ENCODE assay signal across 11 cellular contexts in the genomic region with DNA sequence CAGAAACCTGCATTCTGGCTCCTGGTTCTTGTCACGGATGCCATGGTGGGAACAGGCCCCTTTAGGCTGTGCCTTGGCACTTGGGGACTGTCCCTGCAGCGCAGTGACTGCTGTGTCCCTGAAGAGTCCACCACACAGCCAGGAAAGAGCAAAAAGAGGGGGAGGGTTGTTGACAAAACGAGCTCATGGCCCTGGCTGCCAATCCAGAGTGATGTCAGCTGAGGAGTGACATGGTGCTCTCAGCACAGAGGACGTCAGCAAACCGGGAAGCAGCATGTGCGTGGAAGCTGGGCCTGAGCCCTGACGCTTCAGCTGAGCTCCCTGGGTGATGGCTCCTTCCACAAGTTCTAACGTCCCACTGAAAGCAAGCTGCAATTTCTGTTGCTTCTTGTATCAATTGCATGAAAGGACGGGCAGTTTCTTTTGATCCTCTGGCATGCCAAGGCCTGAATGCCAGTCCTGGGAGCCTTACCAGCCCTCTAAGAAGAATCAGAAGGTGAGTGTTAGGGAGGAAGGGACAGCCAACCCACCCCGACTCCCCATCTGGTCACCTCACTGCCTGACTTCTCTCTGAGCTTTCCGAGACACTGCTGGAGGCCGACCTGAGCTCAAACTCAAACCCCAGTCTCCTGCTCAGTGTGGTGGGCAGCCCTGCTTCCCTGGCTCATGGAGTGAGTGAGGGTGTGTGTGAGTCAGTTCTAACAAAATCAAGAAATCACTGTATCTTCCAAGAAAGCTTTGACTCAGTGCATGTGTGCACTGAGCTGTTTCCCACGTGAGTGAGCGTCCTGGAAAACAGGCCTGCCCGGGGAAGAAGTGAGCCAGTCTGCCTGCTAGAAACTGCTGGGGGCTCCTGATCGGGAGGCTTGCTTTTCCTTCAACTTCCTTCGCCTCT. TPM values are rescaled to one million over a fixed set of nuclear protein-coding genes. Genes with fewer than 3 reads are reported as not detected.
A peak's percentile ranks its signal among the peaks of the same experiment; 100 is the strongest.
DNase-seq lines count a peak whose midpoint lies in the region; ATAC-seq and TF ChIP-seq lines count a peak whose summit lies in the region.
"Had no signal": no experiment of that assay in that cellular context is flagged by ENCODE, and none has a peak within 500 bp of the region (broad histone marks: within the 10 kb centered on the region; RNA-seq: fewer than 3 reads in every experiment).

No MANE protein-coding gene starts in this region.

- DNase-seq in HK-2 (ENCODE audit: unreplicated experiment) (peak; percentile 49), adipocyte (ENCODE audit: low read depth) (peak; percentile 40), heart right ventricle (peak in 1 of 2 donors; percentile 25), retinal pigment epithelial cell (ENCODE audit: low read depth) (peak; percentile 18), GM10266 (ENCODE audit: extremely low spot score) (no peak)
- no peak for DNase-seq in stimulated activated CD4-positive, alpha-beta T cell treated with anti-CD3 and anti-CD28 coated beads, Interleukin-15, amount 100 ng/mL, for 24 hours

- ATAC-seq in heart right ventricle = peak in 6 of 8 donors; percentile 69 to 89 (median 75)
- no peak for ATAC-seq in HG03097 (IDR thresholded peaks at IDR 0.05; ENCODE audit: low FRiP score, unreplicated experiment)
- no peak for ATAC-seq in HG03432 (IDR thresholded peaks at IDR 0.05; ENCODE audit: unreplicated experiment)
- ATAC-seq: GM12878; natural killer cell treated with Interleukin-12 subunit alpha and Interleukin-12 subunit beta and Interleukin-15 and Interleukin-18, amount 100 ng/mL, for 72 hours had no signal

- peak overlapping the region; percentile 40 for H3K9ac ChIP-seq in adipocyte (ENCODE audit: low read length)

- H3K9me3 ChIP-seq in adipocyte (ENCODE audit: control insufficient read depth, low read length) (no peaks in the 10 kb centered on the region), heart right ventricle (no peaks in the 10 kb centered on the region)

- 53 to 54% methylated on average over 17 of the region's 17 CpGs for WGBS in heart right ventricle, 2 donors

- no peaks in the 10 kb centered on the region for H3K27me3 ChIP-seq in adipocyte (replicated peaks; ENCODE audit: control insufficient read depth, insufficient read depth, low read length)
- peaks cover 0 to 11% (median 0%) of the 10 kb centered on the region in 7 donors for H3K27me3 ChIP-seq in heart right ventricle

- intact Hi-C loops in heart right ventricle (cut with DNase I) = loop anchor here in 3 of 10 donors (5.0 to 10.0 kb wide), 3 partner anchors 36 to 838 kb away; partner anchors contain the start of gene STH (in 1 of the 3)

- no peak overlapping the region for H3K27ac ChIP-seq in heart right ventricle
- H3K27ac ChIP-seq: VCaP had no signal

- no peaks in the 10 kb centered on the region for H3K36me3 ChIP-seq in adipocyte (ENCODE audit: control insufficient read depth, insufficient read depth, low read length, severe bottlenecking)
- H3K36me3 ChIP-seq in heart right ventricle = no peaks in the 10 kb centered on the region

- H3K4me3 ChIP-seq in adipocyte (ENCODE audit: low read length) = no peak overlapping the region
- no peak overlapping the region for H3K4me3 ChIP-seq in heart right ventricle
- no peak overlapping the region for H3K4me3 ChIP-seq in retinal pigment epithelial cell (ENCODE audit: low read length)
- H3K4me3 ChIP-seq: GM12878 had no signal

- H3K4me1 ChIP-seq in adipocyte (ENCODE audit: control insufficient read depth, insufficient read depth, low read length) (peaks cover 27% of the 10 kb centered on the region), heart right ventricle (peaks cover 0 to 6% (median 0%) of the 10 kb centered on the region in 9 donors)

- TF ChIP-seq CTCF in heart right ventricle (IDR thresholded peaks at IDR 0.05) (no peak), retinal pigment epithelial cell (conservative IDR thresholded peaks at IDR 0.05; ENCODE audit: low read depth, low read length) (no peak), GM10266 (IDR thresholded peaks at IDR 0.05; ENCODE audit: control insufficient read depth, insufficient read depth, low read depth, missing control alignments) (no peak)

RNA-seq across cellular contexts. Expression of gene WNT3, which starts 14.7 kb away (rescaled TPM):
- 1 to 10 TPM in 6 of 10 donors, under 1 TPM in 4; 0.83 to 3.7 (median 1.5) TPM for total RNA-seq in heart right ventricle
- polyA plus RNA-seq in heart right ventricle = under 1 TPM; 0.66 to 0.72 TPM
- total RNA-seq: GM12878 had no signal

RNA-seq across cellular contexts. Expression of gene WNT9B, which starts 18.2 kb away (rescaled TPM):
- total RNA-seq in heart right ventricle = 1 to 10 TPM in 1 of 10 donors, under 1 TPM in 9; 0.18 to 2.4 (median 0.35) TPM
- under 1 TPM; 0.19 to 0.51 TPM for polyA plus RNA-seq in heart right ventricle
- total RNA-seq: GM12878; natural killer cell treated with Interleukin-12 subunit alpha and Interleukin-12 subunit beta and Interleukin-15 and Interleukin-18, amount 100 ng/mL, for 72 hours had no signal
- polyA plus RNA-seq: GM12878 had no signal

Comparison
In these comparisons a context has a peak if more than half of its experiments do, and no peak if none do; other contexts are left out.
1. DNase-seq: peak in HK-2 (single experiment), adipocyte (single experiment) and retinal pigment epithelial cell (single experiment); none in GM10266 (single experiment) and stimulated activated CD4-positive, alpha-beta T cell treated with anti-CD3 and anti-CD28 coated beads, Interleukin-15, amount 100 ng/mL, for 24 hours (single experiment).
2. ATAC-seq: peak in heart right ventricle (6 of 8); none in HG03097 (single experiment) and HG03432 (single experiment).